Comparison of ENCODE assay signal across 1 cellular context in the genomic region with DNA sequence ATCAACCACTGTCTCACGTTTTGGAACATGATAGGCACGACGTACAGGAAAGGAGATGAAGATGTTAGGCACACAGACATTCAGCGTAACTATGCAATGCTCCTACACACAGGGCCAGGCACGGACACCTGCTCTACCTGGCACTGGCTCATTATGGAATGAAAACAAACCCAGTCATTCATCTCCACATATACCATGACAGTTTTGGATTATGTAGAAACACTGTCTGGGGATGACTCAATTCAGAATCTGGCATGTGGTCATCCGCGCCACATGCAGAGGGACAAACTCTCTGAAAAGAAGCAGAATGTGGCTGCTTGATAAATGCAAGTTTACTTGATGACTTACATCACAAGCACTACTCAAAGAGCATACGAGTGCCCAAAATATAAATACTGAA.
TF ChIP-seq lines count a peak whose summit lies in the region.

No MANE protein-coding gene starts in this region.

TF ChIP-seq in IMR-90, 13 proteins besides CTCF, POLR2A, EP300 and RAD21:
- peak; percentile 18; the same call in 1 of the 2 replicates for TF ChIP-seq CEBPB (IDR thresholded peaks at IDR 0.05; ENCODE audit: low read depth, low read length)
- TF ChIP-seq, protein P1, sequence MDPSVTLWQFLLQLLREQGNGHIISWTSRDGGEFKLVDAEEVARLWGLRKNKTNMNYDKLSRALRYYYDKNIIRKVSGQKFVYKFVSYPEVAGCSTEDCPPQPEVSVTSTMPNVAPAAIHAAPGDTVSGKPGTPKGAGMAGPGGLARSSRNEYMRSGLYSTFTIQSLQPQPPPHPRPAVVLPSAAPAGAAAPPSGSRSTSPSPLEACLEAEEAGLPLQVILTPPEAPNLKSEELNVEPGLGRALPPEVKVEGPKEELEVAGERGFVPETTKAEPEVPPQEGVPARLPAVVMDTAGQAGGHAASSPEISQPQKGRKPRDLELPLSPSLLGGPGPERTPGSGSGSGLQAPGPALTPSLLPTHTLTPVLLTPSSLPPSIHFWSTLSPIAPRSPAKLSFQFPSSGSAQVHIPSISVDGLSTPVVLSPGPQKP (IDR thresholded peaks at IDR 0.05; ENCODE audit: borderline replicate concordance, low read depth, low read length), result no peak
